Comparison of ENCODE assay signal across 21 cellular contexts in genomic region chr2:194291104-194291503, GRCh38.
"Had no signal": no experiment of that assay in that cellular context is flagged by ENCODE, and none has a peak within 500 bp of the region (broad histone marks: within the 10 kb centered on the region; RNA-seq: fewer than 3 reads in every experiment).

No MANE protein-coding gene starts in this region.

- FAIRE-seq: HTR-8/SVneo had no signal

- H3K4me1 ChIP-seq: SJCRH30 had no signal

- DNase-seq: KBM-7; MM.1S; NCI-H1092 treated with DMSO at 0.1 percent for 48 hours; NCI-H1436; NCI-H187; NCI-H2029; NCI-H2081 treated with DMSO at 0.1 percent for 48 hours; NCI-H2171; NCI-H226; NCI-H446; NCI-H510A treated with DMSO at 0.1 percent for 48 hours; NCI-H526; NCI-H82; NK-92 treated with Interleukin-12 subunit alpha and Interleukin-12 subunit beta, amount 100 ng/mL, for 24 hours; PC-3; SHP77; SJCRH30 had no signal

- H3K9me3 ChIP-seq: SJCRH30 had no signal

- H3K27me3 ChIP-seq: SJCRH30 had no signal

- H3K4me3 ChIP-seq: SJCRH30, SK-N-MC had no signal

- H3K36me3 ChIP-seq: SJCRH30 had no signal

- H3K27ac ChIP-seq: HL-60, RWPE1, SJCRH30, SK-N-MC had no signal
